Comparison of ENCODE assay signal across 20 cellular contexts in the genomic region with DNA sequence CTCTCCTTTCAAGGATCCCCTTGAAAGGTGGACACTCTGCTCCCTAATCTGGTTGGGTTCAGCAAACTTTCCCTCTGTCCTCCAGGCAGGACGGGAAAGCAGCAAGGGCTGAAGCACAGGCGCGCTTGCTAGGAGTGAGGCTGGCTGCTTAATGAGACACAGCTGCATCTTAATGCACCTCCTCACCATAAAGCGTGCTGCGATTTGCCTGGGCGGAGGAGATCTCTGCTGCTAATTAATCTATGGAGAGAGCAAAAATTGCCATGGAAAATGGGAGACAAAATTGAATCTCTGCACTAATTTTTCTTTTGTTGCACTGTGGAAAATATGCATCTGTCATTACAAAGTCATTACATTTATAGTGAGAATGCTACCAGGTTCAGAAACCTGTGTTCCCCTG.
"Had no signal": no experiment of that assay in that cellular context is flagged by ENCODE, and none has a peak within 500 bp of the region (broad histone marks: within the 10 kb centered on the region; RNA-seq: fewer than 3 reads in every experiment).

No MANE protein-coding gene starts in this region.

- DNase-seq: activated CD4-positive, alpha-beta T cell treated with anti-CD3 and anti-CD28 coated beads, Interleukin-2, amount 10 ng/mL, durations not matched to agents 24 days and 14 days; activated CD8-positive, alpha-beta T cell treated with anti-CD3 and anti-CD28 coated beads, Interleukin-2, amount 10 ng/mL, durations not matched to agents 7 days and 5 days; activated gamma-delta T cell; activated naive CD4-positive, alpha-beta T cell treated with anti-CD3 and anti-CD28 coated beads, Interleukin-2, amount 50 U/mL, for 16 hours; activated naive CD8-positive, alpha-beta T cell treated with anti-CD3 and anti-CD28 coated beads, Interleukin-2, amount 50 U/mL, for 24 hours; effector CD4-positive, alpha-beta T cell; islet precursor cell; left colon; ovary; stimulated activated CD4-positive, alpha-beta T cell treated with anti-CD3 and anti-CD28 coated beads, Interleukin-4, amount 100 ng/mL, for 4 hours; substantia nigra; tibial artery had no signal

- H3K9me3 ChIP-seq: ovary, prostate gland, tibial artery had no signal

- H3K4me3 Mint-ChIP-seq: activated CD4-positive, alpha-beta T cell treated with anti-CD3 and anti-CD28 coated beads, Interleukin-2, amount 10 ng/mL, durations not matched to agents 24 days and 14 days; activated CD8-positive, alpha-beta T cell treated with anti-CD3 and anti-CD28 coated beads, Interleukin-2, amount 10 ng/mL, durations not matched to agents 7 days and 5 days; activated naive CD8-positive, alpha-beta T cell treated with anti-CD3 and anti-CD28 coated beads, Interleukin-2, amount 50 U/mL, for 24 hours; activated T-helper 1 cell treated with anti-CD3 and anti-CD28 coated beads, Interleukin-12 subunit alpha, Interleukin-12 subunit beta, Interleukin-2, Interleukin-4 antibody, amounts not matched to agents 30 ng/mL and 10 ng/mL and 1 ng/mL, durations not matched to agents 14 hours and 24 hours and 36 hours; dendritic cell treated with granulocyte-macrophage colony-stimulating factor and Interleukin-4, amounts not matched to agents 40 ng/mL and 50 ng/mL, for 4 days; memory B cell; stimulated activated naive CD8-positive, alpha-beta T cell treated with anti-CD3 and anti-CD28 coated beads, Interleukin-15, Interleukin-2, amounts not matched to agents 100 ng/mL and 50 ng/mL, for 24 hours; T-helper 2 cell treated with Interferon-gamma antibody and Interleukin-4, amounts not matched to agents 5 μg/mL and 100 μg/mL, for 36 hours had no signal

- H3K4me1 Mint-ChIP-seq: activated CD4-positive, alpha-beta T cell treated with anti-CD3 and anti-CD28 coated beads, Interleukin-2, amount 10 ng/mL, durations not matched to agents 24 days and 14 days; activated naive CD8-positive, alpha-beta T cell treated with anti-CD3 and anti-CD28 coated beads, Interleukin-2, amount 50 U/mL, for 24 hours; memory B cell had no signal

- H3K27me3 Mint-ChIP-seq: activated CD4-positive, alpha-beta T cell treated with anti-CD3 and anti-CD28 coated beads, Interleukin-2, amount 10 ng/mL, durations not matched to agents 24 days and 14 days had no signal

- H3K4me1 ChIP-seq: prostate gland, tibial artery had no signal

- H3K36me3 ChIP-seq: ovary, prostate gland had no signal

- H3K27me3 ChIP-seq: ovary, tibial artery had no signal

- H3K27ac Mint-ChIP-seq: activated CD4-positive, alpha-beta T cell treated with anti-CD3 and anti-CD28 coated beads, Interleukin-2, amount 10 ng/mL, durations not matched to agents 24 days and 14 days; activated CD8-positive, alpha-beta T cell treated with anti-CD3 and anti-CD28 coated beads, Interleukin-2, amount 10 ng/mL, durations not matched to agents 7 days and 5 days; activated naive CD8-positive, alpha-beta T cell treated with anti-CD3 and anti-CD28 coated beads, Interleukin-2, amount 50 U/mL, for 24 hours; activated T-helper 1 cell treated with anti-CD3 and anti-CD28 coated beads, Interleukin-12 subunit alpha, Interleukin-12 subunit beta, Interleukin-2, Interleukin-4 antibody, amounts not matched to agents 30 ng/mL and 10 ng/mL and 1 ng/mL, durations not matched to agents 14 hours and 24 hours and 36 hours; dendritic cell treated with granulocyte-macrophage colony-stimulating factor and Interleukin-4, amounts not matched to agents 40 ng/mL and 50 ng/mL, for 4 days; memory B cell; stimulated activated naive CD8-positive, alpha-beta T cell treated with anti-CD3 and anti-CD28 coated beads, Interleukin-15, Interleukin-2, amounts not matched to agents 100 ng/mL and 50 ng/mL, for 24 hours; T-helper 2 cell treated with Interferon-gamma antibody and Interleukin-4, amounts not matched to agents 5 μg/mL and 100 μg/mL, for 36 hours had no signal

- ATAC-seq: activated CD4-positive, CD25-positive, alpha-beta regulatory T cell treated with anti-CD3 and anti-CD28 coated beads, Interleukin-2, amount 50 U/mL, for 24 hours; activated CD8-positive, alpha-beta T cell treated with anti-CD3 and anti-CD28 coated beads, Interleukin-2, amount 10 ng/mL, durations not matched to agents 7 days and 5 days; activated naive CD8-positive, alpha-beta T cell treated with anti-CD3 and anti-CD28 coated beads, Interleukin-2, amount 50 U/mL, for 24 hours; left colon had no signal

- H3K9me3 Mint-ChIP-seq: activated CD4-positive, alpha-beta T cell treated with anti-CD3 and anti-CD28 coated beads, Interleukin-2, amount 10 ng/mL, durations not matched to agents 24 days and 14 days; activated naive CD8-positive, alpha-beta T cell treated with anti-CD3 and anti-CD28 coated beads, Interleukin-2, amount 50 U/mL, for 24 hours; activated T-helper 1 cell treated with anti-CD3 and anti-CD28 coated beads, Interleukin-12 subunit alpha, Interleukin-12 subunit beta, Interleukin-2, Interleukin-4 antibody, amounts not matched to agents 30 ng/mL and 10 ng/mL and 1 ng/mL, durations not matched to agents 14 hours and 24 hours and 36 hours; dendritic cell treated with granulocyte-macrophage colony-stimulating factor and Interleukin-4, amounts not matched to agents 40 ng/mL and 50 ng/mL, for 4 days; memory B cell; stimulated activated naive CD8-positive, alpha-beta T cell treated with anti-CD3 and anti-CD28 coated beads, Interleukin-15, Interleukin-2, amounts not matched to agents 100 ng/mL and 50 ng/mL, for 24 hours; T-helper 2 cell treated with Interferon-gamma antibody and Interleukin-4, amounts not matched to agents 5 μg/mL and 100 μg/mL, for 36 hours had no signal

- H3K27ac ChIP-seq: ovary, prostate gland, tibial artery, VCaP had no signal

- H3K4me3 ChIP-seq: ovary, prostate gland, tibial artery had no signal
